Comparison of ENCODE assay signal across 10 cellular contexts in genomic region chr2:69316550-69316949, GRCh38.
"Had no signal": no experiment of that assay in that cellular context is flagged by ENCODE, and none has a peak within 500 bp of the region (broad histone marks: within the 10 kb centered on the region; RNA-seq: fewer than 3 reads in every experiment).

No MANE protein-coding gene starts in this region.

- H2AFZ ChIP-seq: GM23248 had no signal

- H3K4me1 Mint-ChIP-seq: H9 had no signal

- H3K4me3 ChIP-seq: GM23248 had no signal

- H3K4me2 ChIP-seq: KMS-11 had no signal

- DNase-seq: GM23248, GOT3, H9, HCEC 1CT, HFFc6, IMR-90, Karpas-422, KBM-7 had no signal

- H3K27ac Mint-ChIP-seq: H9, HFFc6 had no signal

- H3K27ac ChIP-seq: GM23248, HL-60, KMS-11 had no signal

- H3K4me3 Mint-ChIP-seq: H9, HFFc6 had no signal

- H3K9ac ChIP-seq: GM23248, KMS-11 had no signal
